ENCODE assay signal across 8 cellular contexts in the genomic region with DNA sequence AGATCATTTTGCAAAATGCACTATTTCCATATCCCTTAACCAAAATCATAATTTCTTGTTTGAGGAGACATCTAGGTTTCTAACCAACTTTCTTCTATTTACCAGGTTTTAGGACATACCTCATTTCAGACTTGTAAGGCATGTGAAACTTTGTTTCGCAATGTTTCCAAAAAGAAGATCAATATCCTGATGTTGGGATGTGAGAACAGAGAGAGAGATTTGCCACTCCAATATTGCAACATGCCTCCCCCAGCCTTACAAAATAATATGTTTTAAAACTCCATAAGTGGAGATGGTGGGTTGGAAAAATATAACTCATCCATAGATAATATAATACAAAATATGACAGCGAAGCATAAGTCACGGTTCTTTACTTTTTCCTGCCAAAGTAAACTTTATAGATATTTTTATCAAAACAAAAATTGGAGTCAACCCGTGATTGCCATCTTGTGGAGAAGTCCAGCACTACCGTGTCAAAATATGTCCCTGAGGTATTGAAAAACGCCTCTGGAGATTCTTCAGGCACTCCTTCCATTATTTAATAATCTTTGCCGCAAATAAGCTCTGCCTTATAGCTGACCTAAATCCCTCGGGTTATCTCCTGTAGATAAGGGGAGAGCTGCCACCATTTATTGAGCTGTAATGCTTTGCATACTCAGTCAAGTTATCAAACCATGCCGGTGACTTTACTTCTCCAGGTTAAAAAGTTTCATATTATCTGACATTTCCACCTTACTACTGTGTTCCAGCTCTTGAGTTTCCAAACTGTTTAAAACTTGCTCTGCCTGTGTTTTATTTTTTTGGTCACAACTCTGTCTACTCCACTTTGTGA.
DNase-seq lines count a peak whose midpoint lies in the region; ATAC-seq and TF ChIP-seq lines count a peak whose summit lies in the region.

No MANE protein-coding gene starts in this region.

- in situ Hi-C loops in mammary epithelial cell (cut with MboI; ENCODE audit: low sequenced_read_pairs in 2 of 2), result no loop called here

- TF ChIP-seq RAD21 in neural cell (conservative IDR thresholded peaks at IDR 0.05), result peak; percentile 81

- no peaks in the 10 kb centered on the region for H3K9me2 ChIP-seq in neural cell (ENCODE audit: insufficient read depth, low read length)

- intact Hi-C loops in mammary epithelial cell (cut with micrococcal nuclease), result loop anchor here (1.0 to 10.0 kb wide), 5 partner anchors 93 to 531 kb away; no protein-coding TSS in a partner anchor

- H3K27ac ChIP-seq in mammary epithelial cell (ENCODE audit: insufficient read depth, low read depth, low read length) (no peak overlapping the region), neural cell (ENCODE audit: low read length) (no peak overlapping the region)

- TF ChIP-seq CTCF in AG09319 (IDR thresholded peaks at IDR 0.05; ENCODE audit: low read depth, low read length) (peak; percentile 29), mammary epithelial cell (conservative IDR thresholded peaks at IDR 0.05 in 1 of 2, IDR thresholded peaks at IDR 0.05 in 1 of 2; ENCODE audit: extremely low read depth in 1 of 2, insufficient read depth in 1 of 2, low read depth in 1 of 2, low read length in 2 of 2) (peak; percentile 56 to 72), neural cell (IDR thresholded peaks at IDR 0.05; ENCODE audit: poor library complexity, severe bottlenecking) (peak; percentile 79)

- no peak for DNase-seq in AG09319 (ENCODE audit: extremely low read depth, low read depth)
- peak; percentile 28 for DNase-seq in NCI-H345 treated with DMSO at 0.1 percent for 48 hours (lab: John Stamatoyannopoulos, UW; ENCODE audit: unreplicated experiment)
- peak; percentile 4 for DNase-seq in mammary epithelial cell
- no peak for DNase-seq in NK-92 (lab: John Stamatoyannopoulos, UW; ENCODE audit: unreplicated experiment)

- H3K27me3 ChIP-seq in mammary epithelial cell (ENCODE audit: insufficient read depth, low read length) (peaks cover 2% of the 10 kb centered on the region), neural cell (ENCODE audit: insufficient read depth, low read depth, low read length) (no peaks in the 10 kb centered on the region)

- CTCF ChIA-PET in mammary epithelial cell (lab: Charles Lee; ENCODE audit: low non-redundant PET), result no interaction called here

- H4K20me1 ChIP-seq in mammary epithelial cell (ENCODE audit: insufficient read depth, low read length), result no peaks in the 10 kb centered on the region
- no peaks in the 10 kb centered on the region for H4K20me1 ChIP-seq in neural cell (ENCODE audit: insufficient read depth)

- no peaks in the 10 kb centered on the region for H3K79me2 ChIP-seq in mammary epithelial cell (ENCODE audit: insufficient read depth, low read length)
- no peaks in the 10 kb centered on the region for H3K79me2 ChIP-seq in neural cell (replicated peaks; ENCODE audit: insufficient read depth, low read length)

- peak overlapping the region; percentile 52 for H3K4me2 ChIP-seq in mammary epithelial cell (ENCODE audit: insufficient read depth, low read depth, low read length)
- no peak overlapping the region for H3K4me2 ChIP-seq in neural cell (ENCODE audit: low read length)

- H3F3A ChIP-seq in neural cell (ENCODE audit: insufficient read depth, low read length, poor library complexity, severe bottlenecking), result no peaks in the 10 kb centered on the region

- H3K4me3 ChIP-seq in mammary epithelial cell (replicated peaks in 1 of 3; ENCODE audit: insufficient read depth in 1 of 3, low read depth in 2 of 3, low read length in 3 of 3) (no peak overlapping the region), neural cell (ENCODE audit: low read length) (no peak overlapping the region)

- peak; percentile 10 for ATAC-seq in GM19395 (IDR thresholded peaks at IDR 0.05; ENCODE audit: unreplicated experiment)
- no peak for ATAC-seq in HG02678 (IDR thresholded peaks at IDR 0.05; ENCODE audit: unreplicated experiment)
- ATAC-seq in GM18519 (IDR thresholded peaks at IDR 0.05; ENCODE audit: low FRiP score, unreplicated experiment), result no peak

- no peaks in the 10 kb centered on the region for H3K9me3 ChIP-seq in mammary epithelial cell (replicated peaks; ENCODE audit: insufficient read depth, low read length)
- no peaks in the 10 kb centered on the region for H3K9me3 ChIP-seq in neural cell (ENCODE audit: low read length)

- 8% methylated on average over 9 of the region's 9 CpGs for WGBS in mammary epithelial cell (ENCODE audit: low coverage, missing lambda C conversion rate)

- BruUV-seq in mammary epithelial cell (replicated peaks; lab: Mats Ljungman, UMichigan), result no TSS peak

- peaks cover 9% of the 10 kb centered on the region for H3K4me1 ChIP-seq in mammary epithelial cell (ENCODE audit: insufficient read depth, low read length)

- TF ChIP-seq EP300 in neural cell (conservative IDR thresholded peaks at IDR 0.05; ENCODE audit: poor library complexity, severe bottlenecking), result no peak

- H3K36me3 ChIP-seq in mammary epithelial cell (ENCODE audit: insufficient read depth, low read length) (no peaks in the 10 kb centered on the region), neural cell (ENCODE audit: insufficient read depth, low read length) (no peaks in the 10 kb centered on the region)

- dilution Hi-C loops in mammary epithelial cell (cut with HindIII; ENCODE audit: low sequenced_read_pairs), result no loop called here

- H3K9ac ChIP-seq in mammary epithelial cell (ENCODE audit: insufficient read depth, low read length), result no peak overlapping the region
- no peak overlapping the region for H3K9ac ChIP-seq in neural cell (ENCODE audit: low read length)

- H2AFZ ChIP-seq in mammary epithelial cell (ENCODE audit: low read depth, low read length), result no peak overlapping the region
- no peak overlapping the region for H2AFZ ChIP-seq in neural cell (ENCODE audit: low read depth, low read length)

TF ChIP-seq in neural cell, 6 proteins besides CTCF, POLR2A, EP300 and RAD21:
- TF ChIP-seq EZH2 (IDR thresholded peaks at IDR 0.05; ENCODE audit: borderline replicate concordance, insufficient read depth, low read length, poor library complexity, severe bottlenecking) (no peak), MXI1 (conservative IDR thresholded peaks at IDR 0.05; ENCODE audit: poor library complexity, severe bottlenecking) (no peak), SMC3 (conservative IDR thresholded peaks at IDR 0.05; ENCODE audit: poor library complexity) (peak; percentile 78), POLR2AphosphoS5 (IDR thresholded peaks at IDR 0.05) (no peak), TAF1 (IDR thresholded peaks at IDR 0.05; ENCODE audit: low read depth) (no peak)
- TF ChIP-seq, protein P1, sequence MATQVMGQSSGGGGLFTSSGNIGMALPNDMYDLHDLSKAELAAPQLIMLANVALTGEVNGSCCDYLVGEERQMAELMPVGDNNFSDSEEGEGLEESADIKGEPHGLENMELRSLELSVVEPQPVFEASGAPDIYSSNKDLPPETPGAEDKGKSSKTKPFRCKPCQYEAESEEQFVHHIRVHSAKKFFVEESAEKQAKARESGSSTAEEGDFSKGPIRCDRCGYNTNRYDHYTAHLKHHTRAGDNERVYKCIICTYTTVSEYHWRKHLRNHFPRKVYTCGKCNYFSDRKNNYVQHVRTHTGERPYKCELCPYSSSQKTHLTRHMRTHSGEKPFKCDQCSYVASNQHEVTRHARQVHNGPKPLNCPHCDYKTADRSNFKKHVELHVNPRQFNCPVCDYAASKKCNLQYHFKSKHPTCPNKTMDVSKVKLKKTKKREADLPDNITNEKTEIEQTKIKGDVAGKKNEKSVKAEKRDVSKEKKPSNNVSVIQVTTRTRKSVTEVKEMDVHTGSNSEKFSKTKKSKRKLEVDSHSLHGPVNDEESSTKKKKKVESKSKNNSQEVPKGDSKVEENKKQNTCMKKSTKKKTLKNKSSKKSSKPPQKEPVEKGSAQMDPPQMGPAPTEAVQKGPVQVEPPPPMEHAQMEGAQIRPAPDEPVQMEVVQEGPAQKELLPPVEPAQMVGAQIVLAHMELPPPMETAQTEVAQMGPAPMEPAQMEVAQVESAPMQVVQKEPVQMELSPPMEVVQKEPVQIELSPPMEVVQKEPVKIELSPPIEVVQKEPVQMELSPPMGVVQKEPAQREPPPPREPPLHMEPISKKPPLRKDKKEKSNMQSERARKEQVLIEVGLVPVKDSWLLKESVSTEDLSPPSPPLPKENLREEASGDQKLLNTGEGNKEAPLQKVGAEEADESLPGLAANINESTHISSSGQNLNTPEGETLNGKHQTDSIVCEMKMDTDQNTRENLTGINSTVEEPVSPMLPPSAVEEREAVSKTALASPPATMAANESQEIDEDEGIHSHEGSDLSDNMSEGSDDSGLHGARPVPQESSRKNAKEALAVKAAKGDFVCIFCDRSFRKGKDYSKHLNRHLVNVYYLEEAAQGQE (IDR thresholded peaks at IDR 0.05; ENCODE audit: borderline replicate concordance), result no peak

Comparison
In these comparisons a context has a peak if more than half of its experiments do, and no peak if none do; other contexts are left out.
1. DNase-seq: peak in NCI-H345 treated with DMSO at 0.1 percent for 48 hours (single experiment) and mammary epithelial cell (single experiment); none in AG09319 (single experiment) and NK-92 (single experiment).
2. CTCF ChIP-seq: peak in every context shown above with its lines; median percentile 79 in neural cell; 64 in mammary epithelial cell; 29 in AG09319.